In the genomic region with DNA sequence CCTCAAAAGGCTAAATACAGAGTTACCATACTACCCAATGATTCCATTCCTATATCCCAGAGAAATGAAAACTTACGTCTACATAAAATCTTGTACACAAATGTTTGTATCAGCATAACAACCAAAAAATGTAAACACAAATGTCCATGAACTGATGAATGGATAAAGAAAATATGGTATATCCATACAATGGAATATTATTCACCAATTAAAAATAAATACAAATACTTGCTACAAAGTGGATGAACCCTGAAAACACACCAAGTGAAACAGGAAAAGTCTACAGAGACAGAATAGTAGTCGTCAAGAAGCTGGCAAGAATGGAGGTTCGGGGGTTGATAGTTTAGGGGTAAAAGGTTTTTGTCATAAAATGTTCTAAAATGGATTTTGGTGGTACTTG, we compare ENCODE assay signal across 20 cellular contexts. TPM values are rescaled to one million over a fixed set of nuclear protein-coding genes. Genes with fewer than 3 reads are reported as not detected.
DNase-seq lines count a peak whose midpoint lies in the region; ATAC-seq, FAIRE-seq and TF ChIP-seq lines count a peak whose summit lies in the region.
"Had no signal": no experiment of that assay in that cellular context is flagged by ENCODE, and none has a peak within 500 bp of the region (broad histone marks: within the 10 kb centered on the region; RNA-seq: fewer than 3 reads in every experiment).

No MANE protein-coding gene starts in this region.

- H3K27ac Mint-ChIP-seq in GM23338 = no peak overlapping the region
- H3K27ac Mint-ChIP-seq: CD14-positive monocyte; CD4-positive, CD25-positive, alpha-beta regulatory T cell; CD8-positive, alpha-beta T cell had no signal

- H3K79me2 ChIP-seq in SK-N-SH (ENCODE audit: insufficient read depth) (peaks cover 97% of the 10 kb centered on the region), K562 (ENCODE audit: control insufficient read depth, insufficient read depth, low read length) (peaks cover 91% of the 10 kb centered on the region), GM23338 (replicated peaks; ENCODE audit: insufficient read depth) (peaks cover 99% of the 10 kb centered on the region)

- peaks cover 3% of the 10 kb centered on the region for H3F3A ChIP-seq in SK-N-SH (replicated peaks; ENCODE audit: insufficient read depth)
- H3F3A ChIP-seq in GM23338 (replicated peaks; ENCODE audit: low read depth) = no peaks in the 10 kb centered on the region

- no peak overlapping the region for H3K27ac ChIP-seq in SK-N-SH (ENCODE audit: low read depth in 2 of 2, low read length in 1 of 2)
- H3K27ac ChIP-seq in K562 (ENCODE audit: extremely low read depth, low read depth, low read length) = no peak overlapping the region
- no peak overlapping the region for H3K27ac ChIP-seq in GM23338 (ENCODE audit: low read depth)
- H3K27ac ChIP-seq: 22Rv1, BLaER1 had no signal

- H4K20me1 ChIP-seq in SK-N-SH (ENCODE audit: insufficient read depth) (peaks cover 8% of the 10 kb centered on the region; the same call in 1 of the 2 replicates), K562 (replicated peaks; ENCODE audit: control insufficient read depth, insufficient read depth, low read length) (peaks cover 7% of the 10 kb centered on the region; the same call in 1 of the 2 replicates), GM23338 (replicated peaks; ENCODE audit: insufficient read depth) (peaks cover 33% of the 10 kb centered on the region)

- WGBS in SK-N-SH (ENCODE audit: low lambda C conversion rate) = 94% methylated on average over 3 of the region's 3 CpGs
- 94% methylated on average over 3 of the region's 3 CpGs for WGBS in K562 (ENCODE audit: insufficient coverage, low coverage, missing lambda C conversion rate)

- no peak overlapping the region for H2AFZ ChIP-seq in SK-N-SH (ENCODE audit: low read depth)
- no peak overlapping the region for H2AFZ ChIP-seq in K562 (ENCODE audit: low read depth, low read length)
- H2AFZ ChIP-seq in GM23338 = no peak overlapping the region

- POLR2A ChIA-PET in SK-N-SH (lab: Yijun Ruan, JAX) (no interaction called here), K562 (lab: Yijun Ruan, JAX) (no interaction called here)

- H3K9me2 ChIP-seq in SK-N-SH (no peaks in the 10 kb centered on the region), GM23338 (ENCODE audit: insufficient read depth) (no peaks in the 10 kb centered on the region)

- H3K4me1 Mint-ChIP-seq in GM23338 = peaks cover 15% of the 10 kb centered on the region
- H3K4me1 Mint-ChIP-seq: CD14-positive monocyte had no signal

- no peak for DNase-seq in SK-N-SH
- DNase-seq in K562 (ENCODE audit: extremely low read depth in 1 of 4, low spot score in 3 of 4) = no peak
- no peak for DNase-seq in NK-92 (lab: John Stamatoyannopoulos, UW; ENCODE audit: unreplicated experiment)
- DNase-seq in GM23338 (ENCODE audit: low spot score) = no peak
- DNase-seq: ACHN; BE2C; C1 segment of cervical spinal cord; Caco-2; Calu3; CD4-positive, CD25-positive, alpha-beta regulatory T cell; CD8-positive, alpha-beta T cell; DMS79 treated with DMSO at 0.1 percent for 48 hours; GF-D8 had no signal

- H3K36me3 Mint-ChIP-seq in GM23338 (ENCODE audit: low read depth) = peaks cover 34% of the 10 kb centered on the region
- H3K36me3 Mint-ChIP-seq: CD14-positive monocyte had no signal

- peaks cover 10% of the 10 kb centered on the region for H3K9me3 ChIP-seq in SK-N-SH
- H3K9me3 ChIP-seq in K562 (replicated peaks; ENCODE audit: control insufficient read depth, insufficient read depth, low read depth, low read length) = peaks cover 6% of the 10 kb centered on the region; the same call in 1 of the 2 replicates
- H3K9me3 ChIP-seq: BE2C had no signal

- H3K4me3 ChIP-seq in SK-N-SH (ENCODE audit: low read depth in 2 of 2, low read length in 1 of 2) (no peak overlapping the region), K562 (no peak overlapping the region), GM23338 (no peak overlapping the region)
- H3K4me3 ChIP-seq: BLaER1 had no signal

- peaks cover 0 to 35% of the 10 kb centered on the region in 2 experiments for H3K36me3 ChIP-seq in SK-N-SH (replicated peaks in 1 of 2; ENCODE audit: control insufficient read depth in 1 of 2, insufficient read depth in 2 of 2, low read length in 1 of 2)
- H3K36me3 ChIP-seq in K562 (ENCODE audit: control insufficient read depth, insufficient read depth, low read length) = peaks cover 25% of the 10 kb centered on the region; the same call in 2 of the 3 replicates
- H3K36me3 ChIP-seq in GM23338 (ENCODE audit: insufficient read depth) = no peaks in the 10 kb centered on the region; the same call in 1 of the 2 replicates
- H3K36me3 ChIP-seq: BE2C had no signal

- CTCF ChIA-PET in SK-N-SH (lab: Yijun Ruan, JAX) = no interaction called here
- CTCF ChIA-PET in K562 (lab: Yijun Ruan, JAX; ENCODE audit: low intra/inter-chr PET ratio) = no interaction called here

- intact Hi-C loops in K562 (cut with micrococcal nuclease) = no loop called here

- no peaks in the 10 kb centered on the region for H3K27me3 ChIP-seq in SK-N-SH (ENCODE audit: insufficient read depth)
- H3K27me3 ChIP-seq in K562 (ENCODE audit: control insufficient read depth in 2 of 2, insufficient read depth in 2 of 2, low read length in 2 of 2) = no peaks in the 10 kb centered on the region
- H3K27me3 ChIP-seq in GM23338 (ENCODE audit: insufficient read depth) = no peaks in the 10 kb centered on the region
- H3K27me3 ChIP-seq: BE2C, BLaER1 had no signal

- no peak overlapping the region for H3K9ac ChIP-seq in SK-N-SH
- H3K9ac ChIP-seq in K562 (ENCODE audit: insufficient read depth in 1 of 2, low read depth in 2 of 2, low read length in 2 of 2) = no peak overlapping the region
- H3K9ac ChIP-seq: BLaER1 had no signal

- TF ChIP-seq RAD21 in SK-N-SH (IDR thresholded peaks at IDR 0.05; ENCODE audit: low read length) (no peak), K562 (CRISPR knock-in tag; conservative IDR thresholded peaks at IDR 0.05 in 1 of 2, IDR thresholded peaks at IDR 0.05 in 1 of 2) (no peak)

- H3K4me2 ChIP-seq in SK-N-SH (no peak overlapping the region), K562 (ENCODE audit: insufficient read depth, low read length) (no peak overlapping the region), GM23338 (no peak overlapping the region)
- H3K4me2 ChIP-seq: BLaER1 had no signal

- H3K9me1 ChIP-seq in K562 (ENCODE audit: control insufficient read depth, insufficient read depth, low read length) = no peaks in the 10 kb centered on the region

- FAIRE-seq in K562 (lab: Jason Lieb, UNC) = no peak
- FAIRE-seq: D721Med, GM12891, GM19239 had no signal

- no peak for TF ChIP-seq POLR2A in K562 (conservative IDR thresholded peaks at IDR 0.05)

- peaks cover 14% of the 10 kb centered on the region; the same call in 2 of the 3 replicates for H3K9me3 Mint-ChIP-seq in GM23338

- no peak for TF ChIP-seq EP300 in SK-N-SH (IDR thresholded peaks at IDR 0.05; ENCODE audit: borderline replicate concordance in 1 of 2, low read depth in 1 of 2, low read length in 1 of 2)
- no peak for TF ChIP-seq EP300 in K562 (IDR thresholded peaks at IDR 0.05; ENCODE audit: low read length)

- TF ChIP-seq CTCF in SK-N-SH (IDR thresholded peaks at IDR 0.05) (no peak), K562 (IDR thresholded peaks at IDR 0.05 in 2 of 3, conservative IDR thresholded peaks at IDR 0.05 in 1 of 3; ENCODE audit: insufficient read depth in 2 of 3, low read depth in 1 of 3, low read length in 3 of 3) (no peak), GM23338 (conservative IDR thresholded peaks at IDR 0.05; ENCODE audit: low read depth in 2 of 2) (no peak)

- H3K4me3 Mint-ChIP-seq in GM23338 = no peak overlapping the region
- H3K4me3 Mint-ChIP-seq: CD14-positive monocyte; CD4-positive, CD25-positive, alpha-beta regulatory T cell; CD8-positive, alpha-beta T cell had no signal

- BruUV-seq in K562 (replicated peaks; lab: Mats Ljungman, UMichigan) = no TSS peak

- ATAC-seq in SK-N-SH treated with all-trans-retinoic acid at 6 μM for 48 hours (no peak), K562 (no peak), GM23338 (no peak)
- ATAC-seq: CD8-positive, alpha-beta T cell had no signal

- H3K4me1 ChIP-seq in SK-N-SH (ENCODE audit: control insufficient read depth in 1 of 2, insufficient read depth in 2 of 2, low read depth in 1 of 2, low read length in 1 of 2) = no peaks in the 10 kb centered on the region
- peaks cover 0 to 3% of the 10 kb centered on the region in 2 experiments; a peak in 2 of 5 replicates for H3K4me1 ChIP-seq in K562 (replicated peaks in 1 of 2; ENCODE audit: control insufficient read depth in 2 of 2, insufficient read depth in 2 of 2, low read length in 2 of 2)
- H3K4me1 ChIP-seq in GM23338 (ENCODE audit: insufficient read depth) = no peaks in the 10 kb centered on the region
- H3K4me1 ChIP-seq: BE2C, BLaER1, Caco-2 had no signal

- peaks cover 2% of the 10 kb centered on the region for H3K27me3 Mint-ChIP-seq in GM23338 (ENCODE audit: insufficient read depth, low read depth, poor library complexity)
- H3K27me3 Mint-ChIP-seq: CD4-positive, CD25-positive, alpha-beta regulatory T cell had no signal

- in situ Hi-C loops in K562 (cut with MboI) = no loop called here

TF ChIP-seq in SK-N-SH, 30 proteins besides CTCF, POLR2A, EP300 and RAD21 (continues in another document):
- TF ChIP-seq RFX5 (IDR thresholded peaks at IDR 0.05; ENCODE audit: low read length) = no peak

TF ChIP-seq in GM23338, 12 proteins besides CTCF, POLR2A, EP300 and RAD21 (continues in another document):
- TF ChIP-seq EZH2 (IDR thresholded peaks at IDR 0.05; ENCODE audit: low read depth, unreplicated experiment) = no peak

RNA-seq across cellular contexts. Expression of a gene that starts 54.0 kb away (rescaled TPM):
- polyA plus RNA-seq in SK-N-SH (2012; rRNA removed) = 74.8 and 102 TPM in 2 replicates
- polyA plus RNA-seq in SK-N-SH (2012; cell fraction: cytosol; rRNA removed) = 63.3 and 73.0 TPM in 2 replicates
- 95.3 and 194 TPM in 2 replicates for polyA plus RNA-seq in SK-N-SH (2012; cell fraction: nucleus; rRNA removed)
- total RNA-seq in K562 (2011; cell fraction: chromatin; rRNA removed; ENCODE audit: low replicate concordance) = 112 and 305 TPM in 2 replicates
- total RNA-seq in K562 (2011; cell fraction: nucleolus; rRNA removed) = 35.9 and 58.7 TPM in 2 replicates
- total RNA-seq in K562 (2011; cell fraction: nucleoplasm; rRNA removed) = 85.0 and 104 TPM in 2 replicates
- total RNA-seq in K562 (2014; rRNA removed) = 33.6 and 38.6 TPM in 2 replicates
- total RNA-seq in K562 (2014; rRNA removed; fragmentation: Illumina TruSeq; extraction: Trizol) = 48.6 and 57.4 TPM in 2 replicates
- total RNA-seq in K562 (2015; rRNA removed; fragmentation: Illumina TruSeq; extraction: Trizol) = 52.9 and 56.4 TPM in 2 replicates
- total RNA-seq in K562 (2021) = 48.6 and 53.0 TPM in 2 replicates
- polyA plus RNA-seq in K562 (2011; rRNA removed) = 66.0 and 71.7 TPM in 2 replicates
- polyA plus RNA-seq in K562 (2011; cell fraction: cytosol; rRNA removed) = 25.2 and 40.6 TPM in 2 replicates
- 61.1 and 103 TPM in 2 replicates for polyA plus RNA-seq in K562 (2011; cell fraction: nucleus; rRNA removed)
- polyA plus RNA-seq in K562 (2012) = 31.5 and 33.0 TPM in 2 replicates
- polyA plus RNA-seq in K562 (2014; fragmentation: Illumina TruSeq; extraction: Trizol) = 36.7 and 42.4 TPM in 2 replicates
- 10 to 100 TPM; 11.7 to 13.4 TPM for polyA plus RNA-seq in K562 (2014; fragmentation: Nextera tagmentation; extraction: Ambion mirVana)
- 25.0 and 29.3 TPM in 2 replicates for polyA plus RNA-seq in K562 (2014; rRNA removed)
- polyA minus RNA-seq in K562 (2011; rRNA and poly(A)+ RNA removed) = 187 and 268 TPM in 2 replicates
- 44.7 and 62.7 TPM in 2 replicates for polyA minus RNA-seq in K562 (2011; cell fraction: cytosol; rRNA and poly(A)+ RNA removed)
- polyA minus RNA-seq in K562 (2011; cell fraction: nucleus; rRNA and poly(A)+ RNA removed) = 57.1 and 160 TPM in 2 replicates
- 61.3 and 63.7 TPM in 2 replicates for total RNA-seq in GM23338 (2014; rRNA removed; shearing (Covaris generic))
- polyA plus RNA-seq in GM23338 (2016; fragmentation: Nextera tagmentation; extraction: Ambion mirVana) = 13.9 and 15.2 TPM in 2 replicates
